9 cellular contexts compared by ENCODE assay signal in the genomic region with DNA sequence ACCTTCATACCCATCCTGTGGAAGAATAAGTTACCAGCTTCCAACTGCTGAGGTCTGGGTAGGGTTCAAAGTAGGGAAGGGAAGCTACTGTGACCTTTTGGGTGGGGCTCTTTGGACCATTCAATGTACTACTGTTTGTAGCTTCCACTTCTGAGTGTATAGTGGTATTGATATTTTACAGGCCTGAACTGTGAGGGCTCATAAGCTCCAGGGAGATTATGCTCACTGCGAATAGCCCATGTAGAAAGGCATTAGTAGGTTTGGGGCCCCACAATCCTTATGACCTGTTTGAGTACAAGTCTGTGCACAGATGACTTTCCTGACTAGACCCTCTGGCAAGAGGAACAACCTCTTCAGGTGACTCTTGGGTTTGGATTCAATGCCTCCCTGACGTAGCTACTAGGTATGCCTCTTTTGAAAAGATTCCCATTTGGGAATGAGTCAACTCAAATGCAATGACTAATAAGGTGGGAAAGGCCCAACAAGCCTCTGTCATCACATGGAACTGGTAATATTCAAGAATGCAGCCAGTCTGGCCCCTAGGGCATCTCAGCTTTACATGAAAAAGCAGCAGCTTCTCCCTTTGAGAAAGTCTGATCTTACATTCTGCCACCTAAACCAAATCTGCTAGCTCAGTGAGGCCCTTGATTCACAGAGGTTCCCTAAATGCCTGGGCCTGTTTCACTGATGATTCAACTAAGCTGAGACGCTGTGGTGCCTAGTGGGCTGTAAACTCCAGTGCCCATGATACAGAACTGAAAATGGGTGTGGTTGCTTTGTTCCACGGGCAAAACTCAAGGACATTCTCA.
DNase-seq lines count a peak whose midpoint lies in the region; TF ChIP-seq lines count a peak whose summit lies in the region.
"Had no signal": no experiment of that assay in that cellular context is flagged by ENCODE, and none has a peak within 500 bp of the region (broad histone marks: within the 10 kb centered on the region; RNA-seq: fewer than 3 reads in every experiment).

No MANE protein-coding gene starts in this region.

- H3K27ac ChIP-seq in HEK293 (ENCODE audit: extremely low read depth, low read depth, low read length) = no peak overlapping the region
- H3K27ac ChIP-seq in skin epidermis = peak overlapping the region in 19 of 21 experiments; percentile 20 to 78 (median 58)
- H3K27ac ChIP-seq: upper lobe of left lung had no signal

- no peaks in the 10 kb centered on the region for H3K4me1 ChIP-seq in HEK293 (ENCODE audit: control insufficient read depth, insufficient read depth, low read length)
- no peaks in the 10 kb centered on the region for H3K4me1 ChIP-seq in NT2/D1 (ENCODE audit: insufficient read depth, insufficient read length)

- H3K4me3 Mint-ChIP-seq in activated CD4-positive, alpha-beta T cell treated with anti-CD3 and anti-CD28 coated beads, Interleukin-2, amount 10 ng/mL, durations not matched to agents 7 days and 5 days = no peak overlapping the region

- TF ChIP-seq CTCF in HEK293 (tag by site-specific recombination; IDR thresholded peaks at IDR 0.05) (no peak), epithelial cell of proximal tubule (conservative IDR thresholded peaks at IDR 0.05; ENCODE audit: low read depth, low read length) (no peak), GM10266 (IDR thresholded peaks at IDR 0.05; ENCODE audit: control insufficient read depth, insufficient read depth, low read depth, missing control alignments) (no peak)

- H3K9me3 ChIP-seq in HEK293 (ENCODE audit: control insufficient read depth, insufficient read depth, low read depth, low read length) (no peaks in the 10 kb centered on the region), NT2/D1 (ENCODE audit: insufficient read depth, low read length) (no peaks in the 10 kb centered on the region)
- H3K9me3 ChIP-seq: upper lobe of left lung had no signal

- peaks cover 20% of the 10 kb centered on the region for H3K36me3 Mint-ChIP-seq in activated CD4-positive, alpha-beta T cell treated with anti-CD3 and anti-CD28 coated beads, Interleukin-2, amount 10 ng/mL, durations not matched to agents 7 days and 5 days (ENCODE audit: low read depth)

- DNase-seq in activated CD4-positive, alpha-beta T cell treated with anti-CD3 and anti-CD28 coated beads, Interleukin-2, amount 10 ng/mL, durations not matched to agents 7 days and 5 days = no peak
- no peak for DNase-seq in activated CD4-positive, alpha-beta T cell treated with anti-CD3 and anti-CD28 coated beads for 1 hour
- DNase-seq in NT2/D1 (ENCODE audit: low read depth, low spot score) (peak; percentile 63), epithelial cell of proximal tubule (ENCODE audit: low read depth) (peak; percentile 93), amygdala (lab: John Stamatoyannopoulos, UW) (no peak), GM10266 (ENCODE audit: extremely low spot score) (no peak)
- DNase-seq: upper lobe of left lung had no signal

- POLR2A ChIA-PET in activated CD4-positive, alpha-beta T cell treated with anti-CD3 and anti-CD28 coated beads, Interleukin-2, amount 10 ng/mL, durations not matched to agents 7 days and 5 days (lab: Charles Lee) = no interaction called here
- POLR2A ChIA-PET in HEK293 (lab: Yijun Ruan, JAX) = no interaction called here

- H3K9ac ChIP-seq in NT2/D1 (ENCODE audit: insufficient read length, low read depth) = no peak overlapping the region

- CTCF ChIA-PET in activated CD4-positive, alpha-beta T cell treated with anti-CD3 and anti-CD28 coated beads, Interleukin-2, amount 10 ng/mL, durations not matched to agents 7 days and 5 days (lab: Charles Lee) = interaction anchor here (1.7 kb wide), 1 partner anchor 18 kb away, joined by 4 read pairs; no protein-coding TSS in a partner anchor
- CTCF ChIA-PET in HEK293 (lab: Yijun Ruan, JAX) = interaction anchor here (0.7 to 2.2 kb wide), 2 partner anchors 48 to 55 kb away, joined by 3 to 8 read pairs; no protein-coding TSS in a partner anchor

- H3K27me3 ChIP-seq in NT2/D1 (ENCODE audit: insufficient read depth, insufficient read length) = no peaks in the 10 kb centered on the region
- H3K27me3 ChIP-seq: upper lobe of left lung had no signal

- no peaks in the 10 kb centered on the region for H3K27me3 Mint-ChIP-seq in activated CD4-positive, alpha-beta T cell treated with anti-CD3 and anti-CD28 coated beads, Interleukin-2, amount 10 ng/mL, durations not matched to agents 7 days and 5 days

- H3K27ac Mint-ChIP-seq in activated CD4-positive, alpha-beta T cell treated with anti-CD3 and anti-CD28 coated beads, Interleukin-2, amount 10 ng/mL, durations not matched to agents 7 days and 5 days = peak overlapping the region; percentile 27

- H3K9me3 Mint-ChIP-seq in activated CD4-positive, alpha-beta T cell treated with anti-CD3 and anti-CD28 coated beads, Interleukin-2, amount 10 ng/mL, durations not matched to agents 7 days and 5 days = no peaks in the 10 kb centered on the region

- H3K36me3 ChIP-seq in HEK293 (ENCODE audit: control insufficient read depth in 2 of 2, insufficient read depth in 1 of 2, low read length in 2 of 2) (no peaks in the 10 kb centered on the region; a peak in 1 of 3 replicates), NT2/D1 (ENCODE audit: insufficient read depth, insufficient read length, low read length) (no peaks in the 10 kb centered on the region)
- H3K36me3 ChIP-seq: upper lobe of left lung had no signal

- no peak overlapping the region for H3K4me3 ChIP-seq in HEK293 (ENCODE audit: low read depth, low read length)
- no peak overlapping the region for H3K4me3 ChIP-seq in NT2/D1 (ENCODE audit: insufficient read length, low read depth)
- H3K4me3 ChIP-seq in epithelial cell of proximal tubule (ENCODE audit: low read depth, low read length) = no peak overlapping the region
- H3K4me3 ChIP-seq in skin epidermis = no peak overlapping the region
- H3K4me3 ChIP-seq: upper lobe of left lung had no signal

- H3K4me1 Mint-ChIP-seq in activated CD4-positive, alpha-beta T cell treated with anti-CD3 and anti-CD28 coated beads, Interleukin-2, amount 10 ng/mL, durations not matched to agents 7 days and 5 days = peaks cover 41% of the 10 kb centered on the region

TF ChIP-seq in HEK293, 187 proteins besides CTCF, POLR2A, EP300 and RAD21:
- TF ChIP-seq ZNF394 (tag by site-specific recombination; IDR thresholded peaks at IDR 0.05; ENCODE audit: borderline replicate concordance) (peak; percentile 36; the same call in 1 of the 2 replicates), ZBTB1 (tag by site-specific recombination; IDR thresholded peaks at IDR 0.05) (no peak)

Comparison
In these comparisons a context has a peak if more than half of its experiments do, and no peak if none do; other contexts are left out.
1. DNase-seq: peak in NT2/D1 (single experiment) and epithelial cell of proximal tubule (single experiment); none in activated CD4-positive, alpha-beta T cell treated with anti-CD3 and anti-CD28 coated beads, Interleukin-2, amount 10 ng/mL, durations not matched to agents 7 days and 5 days (single experiment), activated CD4-positive, alpha-beta T cell treated with anti-CD3 and anti-CD28 coated beads for 1 hour (single experiment), amygdala (0 of 56) and GM10266 (single experiment).